ENCODE assay signal across 11 cellular contexts in the genomic region with DNA sequence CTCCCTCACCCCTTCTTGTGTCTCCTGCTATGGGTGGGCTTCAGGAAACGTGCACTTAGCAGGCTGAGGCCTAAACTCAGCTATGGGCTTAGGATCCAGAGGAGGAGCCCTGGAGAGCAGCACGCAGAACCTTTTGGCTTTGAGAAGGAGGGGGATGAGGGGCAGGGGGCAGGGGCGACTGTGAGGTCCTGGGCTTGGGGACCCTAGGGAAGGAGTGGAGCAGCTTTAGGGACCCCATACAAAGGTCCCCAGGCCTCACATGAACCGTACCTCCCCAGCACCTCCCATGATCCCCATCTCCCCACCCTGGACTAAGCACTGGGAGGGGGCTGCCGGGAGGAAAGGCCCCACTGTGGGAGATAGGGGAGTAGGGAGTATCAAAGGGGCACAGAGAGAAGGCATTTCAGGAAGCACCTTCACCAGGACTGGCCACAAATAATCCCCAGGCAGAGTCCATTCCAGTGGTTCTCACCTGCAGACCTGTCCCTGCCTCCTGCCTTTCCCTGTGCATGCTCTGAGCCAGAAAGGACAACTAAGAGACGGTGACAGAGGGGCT.
DNase-seq lines count a peak whose midpoint lies in the region; ATAC-seq, FAIRE-seq and TF ChIP-seq lines count a peak whose summit lies in the region.
"Had no signal": no experiment of that assay in that cellular context is flagged by ENCODE, and none has a peak within 500 bp of the region (broad histone marks: within the 10 kb centered on the region; RNA-seq: fewer than 3 reads in every experiment).

No MANE protein-coding gene starts in this region.

- no peak overlapping the region for H3K14ac ChIP-seq in IMR-90 (replicated peaks; ENCODE audit: low read depth, low read length)

- no peak for FAIRE-seq in GM12878 (lab: Jason Lieb, UNC)

- intact Hi-C loops in IMR-90 (cut with micrococcal nuclease) (no loop called here), GM12878 (cut with micrococcal nuclease; ENCODE audit: unreplicated experiment) (loop anchor here (5.0 kb wide), 3 partner anchors 43 to 173 kb away; no protein-coding TSS in a partner anchor), Calu3 (cut with micrococcal nuclease; ENCODE audit: unreplicated experiment) (no loop called here)

- peaks cover 17% of the 10 kb centered on the region for H4K20me1 ChIP-seq in BLaER1
- H4K20me1 ChIP-seq in IMR-90 (ENCODE audit: insufficient read depth, low read length), result no peaks in the 10 kb centered on the region
- no peaks in the 10 kb centered on the region for H4K20me1 ChIP-seq in GM12878 (ENCODE audit: control insufficient read depth, insufficient read depth)

- H3K27me3 ChIP-seq in BLaER1 (no peaks in the 10 kb centered on the region), IMR-90 (ENCODE audit: control insufficient read depth, insufficient read depth, low read length) (peaks cover 7% of the 10 kb centered on the region; the same call in 1 of the 2 replicates), GM12878 (replicated peaks in 1 of 2; ENCODE audit: control insufficient read depth in 2 of 2, insufficient read depth in 2 of 2, low read length in 1 of 2) (no peaks in the 10 kb centered on the region), muscle layer of duodenum (ENCODE audit: low read depth, low read length) (no peaks in the 10 kb centered on the region), mesendoderm (ENCODE audit: insufficient read depth, low read length, poor library complexity) (no peaks in the 10 kb centered on the region)

- no peak overlapping the region for H4K91ac ChIP-seq in IMR-90 (ENCODE audit: insufficient read depth, low read depth, low read length)

- DNase-seq in IMR-90 (no peak), GM12878 (ENCODE audit: low read depth, low spot score) (no peak), mesendoderm (no peak), Calu3 (no peak)
- DNase-seq: NCI-H187 had no signal

- peak overlapping the region; percentile 92 for H3K27ac ChIP-seq in BLaER1
- H3K27ac ChIP-seq in IMR-90 (ENCODE audit: insufficient read depth, low read length), result no peak overlapping the region
- H3K27ac ChIP-seq in GM12878 (ENCODE audit: control insufficient read depth, insufficient read depth), result peak overlapping the region; percentile 94
- peak overlapping the region; percentile 77 for H3K27ac ChIP-seq in muscle layer of duodenum (ENCODE audit: low read length)
- H3K27ac ChIP-seq in mesendoderm (ENCODE audit: low read depth, low read length), result no peak overlapping the region

- TF ChIP-seq EP300 in GM12878 (IDR thresholded peaks at IDR 0.05; ENCODE audit: borderline replicate concordance in 1 of 2, control insufficient read depth in 1 of 2, low read depth in 2 of 2, low read length in 2 of 2), result no peak

- H2AK5ac ChIP-seq in IMR-90 (ENCODE audit: low read depth, low read length), result no peak overlapping the region
- H2AK5ac ChIP-seq in mesendoderm (ENCODE audit: low read length), result no peak overlapping the region

- in situ Hi-C loops in IMR-90 (cut with MboI; ENCODE audit: low sequenced_read_pairs), result no loop called here
- in situ Hi-C loops in GM12878 (cut with MboI), result loop anchor here (5.0 to 10.0 kb wide), 2 partner anchors 60 to 223 kb away; partner anchors contain the start of gene KLF13

- dilution Hi-C loops in IMR-90 (cut with HindIII; ENCODE audit: low sequenced_read_pairs, unreplicated experiment), result no loop called here

- no peak overlapping the region for H2AK9ac ChIP-seq in IMR-90 (replicated peaks; ENCODE audit: low read depth, low read length, poor library complexity)

- no peak overlapping the region for H3K27ac Mint-ChIP-seq in Calu3 (ENCODE audit: unreplicated experiment)

- H3K27me3 Mint-ChIP-seq in Calu3 (ENCODE audit: unreplicated experiment), result no peaks in the 10 kb centered on the region

- H2BK15ac ChIP-seq in IMR-90 (ENCODE audit: low read depth, low read length) (no peak overlapping the region), mesendoderm (replicated peaks; ENCODE audit: low read depth) (no peak overlapping the region)

- H3K36me3 Mint-ChIP-seq in Calu3 (ENCODE audit: insufficient read depth, unreplicated experiment), result peaks cover 5% of the 10 kb centered on the region
- H3K36me3 Mint-ChIP-seq: brain had no signal

- SMC1A ChIA-PET in GM12878 (lab: Charles Lee; ENCODE audit: uncharacterized antibody, unreplicated experiment), result interaction anchor here (0.7 to 10.4 kb wide), 19 partner anchors 11 to 224 kb away, joined by 3 to 152 read pairs (median 8); partner anchors contain the start of gene KLF13

- no peaks in the 10 kb centered on the region for H3K36me3 ChIP-seq in BLaER1
- no peaks in the 10 kb centered on the region for H3K36me3 ChIP-seq in IMR-90 (ENCODE audit: control insufficient read depth, insufficient read depth, low read length)
- H3K36me3 ChIP-seq in GM12878 (ENCODE audit: control insufficient read depth in 2 of 2, insufficient read depth in 2 of 2, low read length in 1 of 2), result no peaks in the 10 kb centered on the region
- H3K36me3 ChIP-seq in muscle layer of duodenum (ENCODE audit: control insufficient read depth in 1 of 2, insufficient read depth in 2 of 2, low read length in 2 of 2), result no peaks in the 10 kb centered on the region
- H3K36me3 ChIP-seq in mesendoderm (ENCODE audit: control insufficient read depth, insufficient read depth, low read length), result no peaks in the 10 kb centered on the region

- TF ChIP-seq CTCF in IMR-90 (conservative IDR thresholded peaks at IDR 0.05; ENCODE audit: low read depth, low read length) (no peak), GM12878 (IDR thresholded peaks at IDR 0.05 in 2 of 3, conservative IDR thresholded peaks at IDR 0.05 in 1 of 3; ENCODE audit: control insufficient read depth in 2 of 3, extremely low read depth in 1 of 3, insufficient read depth in 1 of 3, low read depth in 3 of 3, low read length in 3 of 3) (no peak), Calu3 (IDR thresholded peaks at IDR 0.05; ENCODE audit: unreplicated experiment) (no peak)

- H3K9me3 Mint-ChIP-seq in Calu3 (ENCODE audit: low read depth, unreplicated experiment), result no peaks in the 10 kb centered on the region

- RAD21 ChIA-PET in GM12878 (lab: Charles Lee; ENCODE audit: unreplicated experiment), result interaction anchor here (0.7 to 8.8 kb wide), 27 partner anchors 10 to 224 kb away, joined by 3 to 169 read pairs (median 9); partner anchors contain the start of gene KLF13

- H3K9ac ChIP-seq in BLaER1, result peak overlapping the region; percentile 76; the same call in 1 of the 2 replicates
- H3K9ac ChIP-seq in IMR-90 (ENCODE audit: low read depth, low read length), result no peak overlapping the region
- peak overlapping the region; percentile 64; the same call in 1 of the 2 replicates for H3K9ac ChIP-seq in GM12878 (ENCODE audit: control insufficient read depth, insufficient read depth, low read length)
- no peak overlapping the region for H3K9ac ChIP-seq in mesendoderm (ENCODE audit: low read length)
- H3K9ac ChIP-seq: SK-N-SH had no signal

- no peak overlapping the region for H3K18ac ChIP-seq in IMR-90 (ENCODE audit: low read depth, low read length)
- H3K18ac ChIP-seq in mesendoderm (ENCODE audit: low read length), result no peak overlapping the region

- H4K5ac ChIP-seq in IMR-90 (ENCODE audit: low read depth, low read length), result no peak overlapping the region
- H4K5ac ChIP-seq in mesendoderm (ENCODE audit: low read length), result no peak overlapping the region

- H2AFZ ChIP-seq in IMR-90 (replicated peaks; ENCODE audit: low read length, poor library complexity) (peak overlapping the region; percentile 44), GM12878 (ENCODE audit: control insufficient read depth, low read depth, low read length) (no peak overlapping the region)

- H3K4me2 ChIP-seq in BLaER1, result peak overlapping the region; percentile 98
- H3K4me2 ChIP-seq in IMR-90 (ENCODE audit: low read depth, low read length), result no peak overlapping the region
- H3K4me2 ChIP-seq in GM12878 (ENCODE audit: control insufficient read depth, insufficient read depth), result peak overlapping the region; percentile 84; the same call in 1 of the 2 replicates
- H3K4me2 ChIP-seq in mesendoderm (ENCODE audit: low read length), result no peak overlapping the region
- H3K4me2 ChIP-seq: SK-N-SH had no signal

- BruUV-seq in IMR-90 (replicated peaks; lab: Mats Ljungman, UMichigan), result no TSS peak
- no TSS peak for BruUV-seq in GM12878 (replicated peaks; lab: Mats Ljungman, UMichigan)
- BruUV-seq in Calu3 (replicated peaks; lab: Mats Ljungman, UMichigan), result no TSS peak

- no peak overlapping the region for H3K56ac ChIP-seq in IMR-90 (ENCODE audit: extremely low read depth, insufficient read depth, low read length)
- H3K56ac ChIP-seq in mesendoderm (ENCODE audit: low read length), result no peak overlapping the region

- H3K4me1 ChIP-seq in BLaER1 (peaks cover 81% of the 10 kb centered on the region), IMR-90 (ENCODE audit: control insufficient read depth, insufficient read depth, low read length) (no peaks in the 10 kb centered on the region), GM12878 (ENCODE audit: control insufficient read depth, insufficient read depth, low read length) (peaks cover 64% of the 10 kb centered on the region), muscle layer of duodenum (ENCODE audit: control insufficient read depth in 1 of 2, insufficient read depth in 2 of 2, low read length in 2 of 2) (peaks cover 12 to 16% of the 10 kb centered on the region in 2 donors), mesendoderm (ENCODE audit: control insufficient read depth, low read depth, low read length) (no peaks in the 10 kb centered on the region)

- TF ChIP-seq POLR2A in IMR-90 (IDR thresholded peaks at IDR 0.05; ENCODE audit: low read depth, low read length) (no peak), GM12878 (IDR thresholded peaks at IDR 0.05; ENCODE audit: low read depth, low read length) (no peak)

- TF ChIP-seq RAD21 in IMR-90 (IDR thresholded peaks at IDR 0.05; ENCODE audit: low read length) (no peak), GM12878 (IDR thresholded peaks at IDR 0.05; ENCODE audit: insufficient read depth, low read depth, low read length) (no peak)

- H3K79me2 ChIP-seq in GM12878 (ENCODE audit: control insufficient read depth, insufficient read depth, low read length) (no peaks in the 10 kb centered on the region), mesendoderm (ENCODE audit: control insufficient read depth, insufficient read depth, low read length) (no peaks in the 10 kb centered on the region)

- no peak overlapping the region for H2BK20ac ChIP-seq in IMR-90 (ENCODE audit: low read depth, low read length)

- POLR2A ChIA-PET in IMR-90 (lab: Charles Lee; ENCODE audit: unreplicated experiment) (no interaction called here), GM12878 (lab: Charles Lee) (interaction anchor here (1.0 to 7.4 kb wide), 10 partner anchors 10 to 195 kb away, joined by 3 to 112 read pairs (median 10); partner anchors contain the start of gene KLF13)

- H2BK5ac ChIP-seq in IMR-90 (ENCODE audit: low read depth, low read length, poor library complexity, severe bottlenecking) (no peak overlapping the region), mesendoderm (ENCODE audit: low read length) (no peak overlapping the region)

- ATAC-seq in IMR-90 (ENCODE audit: low read depth), result no peak
- no peak for ATAC-seq in GM12878
- ATAC-seq in GM21381 (IDR thresholded peaks at IDR 0.05; ENCODE audit: unreplicated experiment), result no peak
- ATAC-seq in GM21367 (IDR thresholded peaks at IDR 0.05; ENCODE audit: unreplicated experiment), result no peak

- WGBS in IMR-90 (ENCODE audit: extremely low coverage in 2 of 2, insufficient read length in 1 of 2), 2 experiments, result 100% methylated on average over 1 of the region's 6 CpGs; no CpG with 5 or more reads in 1 of the 2 experiments
- 39% methylated on average over 5 of the region's 6 CpGs for WGBS in GM12878 (ENCODE audit: insufficient coverage, insufficient replicate concordance, low lambda C conversion rate, missing lambda C conversion rate)
- no CpG with 5 or more reads among the region's 6 CpGs for WGBS in mesendoderm (ENCODE audit: extremely low coverage, insufficient coverage, low lambda C conversion rate)

- no peaks in the 10 kb centered on the region for H3K9me3 ChIP-seq in BLaER1
- H3K9me3 ChIP-seq in IMR-90 (ENCODE audit: control insufficient read depth, insufficient read depth, low read length), result no peaks in the 10 kb centered on the region
- no peaks in the 10 kb centered on the region for H3K9me3 ChIP-seq in GM12878 (replicated peaks; ENCODE audit: control insufficient read depth, insufficient read depth, low read length)
- H3K9me3 ChIP-seq in muscle layer of duodenum (ENCODE audit: control insufficient read depth in 1 of 2, low read length in 2 of 2), result no peaks in the 10 kb centered on the region
- H3K9me3 ChIP-seq: SK-N-SH had no signal

- CTCF ChIA-PET in IMR-90 (lab: Yijun Ruan, JAX), result no interaction called here
- CTCF ChIA-PET in GM12878 (lab: Yijun Ruan, JAX), result interaction anchor here (0.7 to 7.3 kb wide), 20 partner anchors 8 to 224 kb away, joined by 3 to 66 read pairs (median 6); partner anchors contain the start of gene KLF13
- CTCF ChIA-PET in Calu3 (lab: Charles Lee), result no interaction called here

- H3K4ac ChIP-seq in IMR-90 (ENCODE audit: low read depth, low read length) (no peak overlapping the region), mesendoderm (ENCODE audit: low read depth, low read length) (no peak overlapping the region)

- H3K23ac ChIP-seq in IMR-90 (ENCODE audit: low read depth, low read length) (no peak overlapping the region), mesendoderm (ENCODE audit: low read length) (no peak overlapping the region)

- no peaks in the 10 kb centered on the region for H3K79me1 ChIP-seq in IMR-90 (ENCODE audit: low read depth in 1 of 2, low read length in 2 of 2)
- H3K79me1 ChIP-seq in mesendoderm (ENCODE audit: low read length), result no peaks in the 10 kb centered on the region

- H3K4me1 Mint-ChIP-seq in Calu3 (ENCODE audit: low read depth, unreplicated experiment), result no peaks in the 10 kb centered on the region

- H3K4me3 ChIP-seq in BLaER1 (0 out of 2 replicates have a peak overlapping the region, but pooled peaks have one; percentile 12), IMR-90 (ENCODE audit: insufficient read depth, low read depth, low read length) (no peak overlapping the region), GM12878 (no peak overlapping the region), muscle layer of duodenum (ENCODE audit: low read depth in 1 of 2, low read length in 2 of 2) (no peak overlapping the region), mesendoderm (ENCODE audit: low read length) (no peak overlapping the region)

- no peak overlapping the region for H2BK120ac ChIP-seq in IMR-90 (ENCODE audit: low read depth, low read length)
- H2BK120ac ChIP-seq in mesendoderm (ENCODE audit: low read depth, low read length), result no peak overlapping the region

- no peak overlapping the region for H3K4me3 Mint-ChIP-seq in Calu3 (ENCODE audit: low read depth, unreplicated experiment)
- H3K4me3 Mint-ChIP-seq: brain had no signal

- H4K8ac ChIP-seq in IMR-90 (ENCODE audit: low read depth in 2 of 2, low read length in 2 of 2), result no peak overlapping the region
- H4K8ac ChIP-seq in mesendoderm (ENCODE audit: low read depth, low read length), result no peak overlapping the region

- no peaks in the 10 kb centered on the region for H3K9me1 ChIP-seq in IMR-90 (ENCODE audit: insufficient read depth, low read length)

Comparison
In these comparisons a context has a peak if more than half of its experiments do, and no peak if none do; other contexts are left out.
1. H3K27ac ChIP-seq: peak in BLaER1 (single experiment), GM12878 (single experiment) and muscle layer of duodenum (single experiment); none in IMR-90 (single experiment) and mesendoderm (single experiment).
2. H3K4me2 ChIP-seq: peak in BLaER1 (single experiment) and GM12878 (single experiment); none in IMR-90 (single experiment) and mesendoderm (single experiment).
3. H3K9ac ChIP-seq: peak in BLaER1 (single experiment) and GM12878 (single experiment); none in IMR-90 (single experiment) and mesendoderm (single experiment).